ENCODE assay signal across 18 cellular contexts in the genomic region with DNA sequence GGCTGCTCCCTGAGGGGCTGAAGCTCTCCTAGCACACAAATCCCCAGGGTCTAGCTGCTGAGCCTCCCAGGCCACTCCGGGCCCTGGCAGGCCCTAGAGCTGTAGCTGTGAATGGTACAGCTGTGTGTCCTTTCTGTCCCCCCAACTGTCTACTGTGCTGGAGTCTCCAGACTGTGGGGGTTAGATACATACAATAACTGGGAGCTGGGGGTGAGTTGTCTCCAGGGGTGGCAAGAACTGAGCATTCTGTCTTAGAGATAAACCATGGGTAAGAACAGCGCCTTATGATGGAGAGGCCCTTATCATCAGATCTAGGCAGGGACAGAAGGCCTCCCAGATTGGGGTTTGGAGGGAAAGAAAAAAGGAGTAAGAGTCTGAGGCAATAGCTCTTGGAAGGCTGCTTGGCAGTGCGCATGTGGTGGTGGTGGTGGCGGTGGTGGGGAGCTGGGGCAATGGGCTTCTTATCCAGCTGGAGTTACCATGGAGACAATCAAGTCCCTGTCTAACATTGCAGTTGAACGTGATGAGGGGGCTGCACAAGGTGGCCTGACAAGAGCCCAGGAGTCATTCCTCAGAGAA. TPM values are rescaled to one million over a fixed set of nuclear protein-coding genes. Genes with fewer than 3 reads are reported as not detected.
A peak's percentile ranks its signal among the peaks of the same experiment; 100 is the strongest.
DNase-seq lines count a peak whose midpoint lies in the region; ATAC-seq, FAIRE-seq and TF ChIP-seq lines count a peak whose summit lies in the region.
"Had no signal": no experiment of that assay in that cellular context is flagged by ENCODE, and none has a peak within 500 bp of the region (broad histone marks: within the 10 kb centered on the region; RNA-seq: fewer than 3 reads in every experiment).

No MANE protein-coding gene starts in this region.

- H3K9ac ChIP-seq in K562 (ENCODE audit: insufficient read depth in 1 of 2, low read depth in 2 of 2, low read length in 2 of 2) = no peak overlapping the region
- no peak overlapping the region for H3K9ac ChIP-seq in neural progenitor cell

- peaks cover 6% of the 10 kb centered on the region for H3K9me1 ChIP-seq in K562 (ENCODE audit: control insufficient read depth, insufficient read depth, low read length)

- H2AFZ ChIP-seq in K562 (ENCODE audit: low read depth, low read length) (no peak overlapping the region), neural progenitor cell (replicated peaks) (no peak overlapping the region)

- H3K4me2 ChIP-seq in K562 (ENCODE audit: insufficient read depth, low read length) = no peak overlapping the region
- no peak overlapping the region for H3K4me2 ChIP-seq in neural progenitor cell

- POLR2A ChIA-PET in activated CD4-positive, alpha-beta T cell treated with anti-CD3 and anti-CD28 coated beads for 36 hours (lab: Charles Lee) = interaction anchor here (0.6 to 1.2 kb wide), 3 partner anchors 13 to 231 kb away, joined by 3 read pairs; no protein-coding TSS in a partner anchor
- POLR2A ChIA-PET in CD4-positive, alpha-beta T cell (lab: Charles Lee) = interaction anchor here (1.2 to 6.4 kb wide), 3 partner anchors 11 to 61 kb away, joined by 3 to 57 read pairs (median 9); partner anchors contain the start of gene RASSF1
- POLR2A ChIA-PET in K562 (lab: Yijun Ruan, JAX) = interaction anchor here (0.8 to 1.8 kb wide), 7 partner anchors 10 to 74 kb away, joined by 3 to 5 read pairs (median 4); no protein-coding TSS in a partner anchor

- H3K4me3 Mint-ChIP-seq in activated CD4-positive, alpha-beta T cell treated with anti-CD3 and anti-CD28 coated beads for 36 hours = no peak overlapping the region
- peak overlapping the region; percentile 37 for H3K4me3 Mint-ChIP-seq in CD4-positive, alpha-beta T cell
- peak overlapping the region; percentile 3 for H3K4me3 Mint-ChIP-seq in neural progenitor cell

- in situ Hi-C loops in K562 (cut with MboI) = no loop called here

- TF ChIP-seq RAD21 in K562 (CRISPR knock-in tag; conservative IDR thresholded peaks at IDR 0.05 in 1 of 2, IDR thresholded peaks at IDR 0.05 in 1 of 2) = no peak

- ATAC-seq in activated CD4-positive, alpha-beta T cell treated with anti-CD3 and anti-CD28 coated beads for 36 hours = no peak
- ATAC-seq in CD4-positive, alpha-beta T cell (ENCODE audit: poor library complexity) = no peak
- ATAC-seq in K562 = no peak

- DNase-seq in activated CD4-positive, alpha-beta T cell treated with anti-CD3 and anti-CD28 coated beads for 36 hours = no peak
- DNase-seq in activated CD4-positive, alpha-beta T cell treated with anti-CD3 and anti-CD28 coated beads for 4 hours = no peak
- no peak for DNase-seq in CD4-positive, alpha-beta T cell
- DNase-seq in K562 (ENCODE audit: extremely low read depth in 1 of 4, low spot score in 3 of 4) (no peak), neural progenitor cell (ENCODE audit: low spot score) (no peak), GF-D8 (lab: John Stamatoyannopoulos, UW) (no peak), DMS114 treated with DMSO at 0.1 percent for 48 hours (lab: John Stamatoyannopoulos, UW; ENCODE audit: unreplicated experiment) (no peak), HuH-7.5 (ENCODE audit: low spot score) (no peak)
- DNase-seq: C1 segment of cervical spinal cord, COR-L47, DMS153, GOT3, KBM-7, MV-4-11, NCI-H1417 treated with DMSO at 0.1 percent for 48 hours, NCI-H1930, NCI-H446, NCI-H69 had no signal

- no peaks in the 10 kb centered on the region for H3K9me3 Mint-ChIP-seq in activated CD4-positive, alpha-beta T cell treated with anti-CD3 and anti-CD28 coated beads for 36 hours (ENCODE audit: low read depth)
- H3K9me3 Mint-ChIP-seq in CD4-positive, alpha-beta T cell = no peaks in the 10 kb centered on the region
- no peaks in the 10 kb centered on the region for H3K9me3 Mint-ChIP-seq in neural progenitor cell

- H3K27ac ChIP-seq in CD4-positive, alpha-beta T cell (ENCODE audit: low read depth, low read length) = no peak overlapping the region
- H3K27ac ChIP-seq in K562 (ENCODE audit: extremely low read depth, low read depth, low read length) (no peak overlapping the region), neural progenitor cell (no peak overlapping the region)

- peaks cover 30 to 59% of the 10 kb centered on the region in 2 experiments; a peak in 4 of 5 replicates for H3K4me1 ChIP-seq in K562 (replicated peaks in 1 of 2; ENCODE audit: control insufficient read depth in 2 of 2, insufficient read depth in 2 of 2, low read length in 2 of 2)
- H3K4me1 ChIP-seq in neural progenitor cell = peaks cover 22% of the 10 kb centered on the region

- H3K36me3 ChIP-seq in K562 (ENCODE audit: control insufficient read depth, insufficient read depth, low read length) (peaks cover 46% of the 10 kb centered on the region; the same call in 2 of the 3 replicates), neural progenitor cell (no peaks in the 10 kb centered on the region)

- WGBS in K562 (ENCODE audit: insufficient coverage, low coverage, missing lambda C conversion rate) = 33% methylated on average over 5 of the region's 5 CpGs

- TF ChIP-seq EP300 in K562 (IDR thresholded peaks at IDR 0.05; ENCODE audit: low read length) = no peak

- TF ChIP-seq POLR2A in K562 (conservative IDR thresholded peaks at IDR 0.05) = no peak

- peaks cover 31% of the 10 kb centered on the region; the same call in 1 of the 2 replicates for H4K20me1 ChIP-seq in K562 (replicated peaks; ENCODE audit: control insufficient read depth, insufficient read depth, low read length)
- H4K20me1 ChIP-seq in neural progenitor cell (ENCODE audit: low read depth) = peaks cover 46% of the 10 kb centered on the region

- H3K9me3 ChIP-seq in CD4-positive, alpha-beta T cell (ENCODE audit: control insufficient read depth, low read length) = no peaks in the 10 kb centered on the region
- H3K9me3 ChIP-seq in K562 (replicated peaks; ENCODE audit: control insufficient read depth, insufficient read depth, low read depth, low read length) = no peaks in the 10 kb centered on the region
- no peaks in the 10 kb centered on the region for H3K9me3 ChIP-seq in neural progenitor cell (ENCODE audit: low read depth)

- peaks cover 33% of the 10 kb centered on the region for H3K36me3 Mint-ChIP-seq in activated CD4-positive, alpha-beta T cell treated with anti-CD3 and anti-CD28 coated beads for 36 hours (ENCODE audit: low read depth)
- peaks cover 67% of the 10 kb centered on the region for H3K36me3 Mint-ChIP-seq in CD4-positive, alpha-beta T cell (ENCODE audit: low read depth)
- peaks cover 10% of the 10 kb centered on the region for H3K36me3 Mint-ChIP-seq in neural progenitor cell

- no TSS peak for BruUV-seq in K562 (replicated peaks; lab: Mats Ljungman, UMichigan)

- intact Hi-C loops in activated CD4-positive, alpha-beta T cell treated with anti-CD3 and anti-CD28 coated beads for 36 hours (cut with DNase I, micrococcal nuclease) = loop anchor here (5.0 to 10.0 kb wide), 6 partner anchors 213 to 1703 kb away; partner anchors contain the start of genes CISH (in 2 of the 2), C3orf18 (in 1 of the 2), DCAF1 (in 1 of the 2) and DUSP7 (in 1 of the 2)
- intact Hi-C loops in CD4-positive, alpha-beta T cell (cut with DNase I, micrococcal nuclease) = loop anchor here in 1 of 2 experiments (5.0 kb wide), 2 partner anchors 1038 to 1148 kb away; partner anchors contain the start of genes DCAF1 and RBM15B
- intact Hi-C loops in K562 (cut with micrococcal nuclease) = no loop called here

- peaks cover 53% of the 10 kb centered on the region for H3K4me1 Mint-ChIP-seq in activated CD4-positive, alpha-beta T cell treated with anti-CD3 and anti-CD28 coated beads for 36 hours
- peaks cover 63% of the 10 kb centered on the region for H3K4me1 Mint-ChIP-seq in CD4-positive, alpha-beta T cell (ENCODE audit: low read depth)
- peaks cover 45% of the 10 kb centered on the region for H3K4me1 Mint-ChIP-seq in neural progenitor cell

- TF ChIP-seq CTCF in CD4-positive, alpha-beta T cell (IDR thresholded peaks at IDR 0.05) = no peak
- TF ChIP-seq CTCF in K562 (IDR thresholded peaks at IDR 0.05 in 2 of 3, conservative IDR thresholded peaks at IDR 0.05 in 1 of 3; ENCODE audit: insufficient read depth in 2 of 3, low read depth in 1 of 3, low read length in 3 of 3) (no peak), neural progenitor cell (IDR thresholded peaks at IDR 0.05) (no peak)

- H3K79me2 ChIP-seq in K562 (ENCODE audit: control insufficient read depth, insufficient read depth, low read length) (peaks cover 64% of the 10 kb centered on the region), neural progenitor cell (ENCODE audit: low read depth) (peaks cover 45% of the 10 kb centered on the region)

- H3K4me3 ChIP-seq in K562 (no peak overlapping the region), neural progenitor cell (no peak overlapping the region)

- H3K27ac Mint-ChIP-seq in activated CD4-positive, alpha-beta T cell treated with anti-CD3 and anti-CD28 coated beads for 36 hours = peak overlapping the region; percentile 25
- no peak overlapping the region for H3K27ac Mint-ChIP-seq in CD4-positive, alpha-beta T cell
- no peak overlapping the region for H3K27ac Mint-ChIP-seq in neural progenitor cell

- FAIRE-seq in K562 (lab: Jason Lieb, UNC) = no peak

- CTCF ChIA-PET in activated CD4-positive, alpha-beta T cell treated with anti-CD3 and anti-CD28 coated beads for 36 hours (lab: Charles Lee) = interaction anchor here (1.4 kb wide), 1 partner anchor 17 kb away, joined by 9 read pairs; no protein-coding TSS in a partner anchor
- CTCF ChIA-PET in CD4-positive, alpha-beta T cell (lab: Charles Lee) = no interaction called here
- CTCF ChIA-PET in K562 (lab: Yijun Ruan, JAX; ENCODE audit: low intra/inter-chr PET ratio) = no interaction called here

- H3K27me3 Mint-ChIP-seq in activated CD4-positive, alpha-beta T cell treated with anti-CD3 and anti-CD28 coated beads for 36 hours = no peaks in the 10 kb centered on the region
- H3K27me3 Mint-ChIP-seq in CD4-positive, alpha-beta T cell = no peaks in the 10 kb centered on the region
- peaks cover 14% of the 10 kb centered on the region for H3K27me3 Mint-ChIP-seq in neural progenitor cell (ENCODE audit: insufficient read depth, low read depth)

- peaks cover 7% of the 10 kb centered on the region for H3F3A ChIP-seq in neural progenitor cell (ENCODE audit: low read depth)

- no peaks in the 10 kb centered on the region for H3K27me3 ChIP-seq in CD4-positive, alpha-beta T cell (ENCODE audit: control insufficient read depth, insufficient read depth, low read length)
- H3K27me3 ChIP-seq in K562 (ENCODE audit: control insufficient read depth in 2 of 2, insufficient read depth in 2 of 2, low read length in 2 of 2) (no peaks in the 10 kb centered on the region), neural progenitor cell (no peaks in the 10 kb centered on the region)

RNA-seq across cellular contexts. Expression of gene CYB561D2, which starts 3.6 kb away (rescaled TPM):
- 10 to 100 TPM; 10.3 to 14.3 TPM for total RNA-seq in activated CD4-positive, alpha-beta T cell treated with anti-CD3 and anti-CD28 coated beads for 36 hours
- total RNA-seq in CD4-positive, alpha-beta T cell = 10 to 100 TPM; 19.8 TPM
- total RNA-seq in K562 (2011; cell fraction: chromatin; rRNA removed; ENCODE audit: low replicate concordance) = 5.4 and 28.5 TPM in 2 replicates
- total RNA-seq in K562 (2011; cell fraction: nucleolus; rRNA removed) = 35.3 and 36.0 TPM in 2 replicates
- 16.8 and 20.9 TPM in 2 replicates for total RNA-seq in K562 (2011; cell fraction: nucleoplasm; rRNA removed)
- total RNA-seq in K562 (2014; rRNA removed) (13.8 and 18.8 TPM in 2 replicates), K562 (2014; rRNA removed; fragmentation: Illumina TruSeq; extraction: Trizol) (5.1 and 8.9 TPM in 2 replicates), K562 (2015; rRNA removed; fragmentation: Illumina TruSeq; extraction: Trizol) (9.4 and 10.0 TPM in 2 replicates), K562 (2021) (13.6 and 15.1 TPM in 2 replicates), neural progenitor cell (ENCODE audit: low replicate concordance) (2.2 and 13.8 TPM in 2 replicates)
- polyA plus RNA-seq in K562 (2011; rRNA removed) (12.3 and 15.3 TPM in 2 replicates), K562 (2014; fragmentation: Illumina TruSeq; extraction: Trizol) (6.4 and 10.0 TPM in 2 replicates), K562 (2014; fragmentation: Nextera tagmentation; extraction: Ambion mirVana) (1 to 10 TPM; 4.2 to 9.1 TPM), K562 (2014; rRNA removed) (13.6 and 16.6 TPM in 2 replicates)
- 21.5 and 40.7 TPM in 2 replicates for polyA plus RNA-seq in K562 (2011; cell fraction: cytosol; rRNA removed)
- polyA plus RNA-seq in K562 (2011; cell fraction: nucleus; rRNA removed) = 15.0 and 24.7 TPM in 2 replicates
- polyA plus RNA-seq in K562 (2012) = 14.0 and 15.3 TPM in 2 replicates
- polyA minus RNA-seq in K562 (2011; rRNA and poly(A)+ RNA removed) = 4.6 and 8.9 TPM in 2 replicates
- polyA minus RNA-seq in K562 (2011; cell fraction: cytosol; rRNA and poly(A)+ RNA removed) = 6.6 and 8.0 TPM in 2 replicates
- 7.5 and 8.1 TPM in 2 replicates for polyA minus RNA-seq in K562 (2011; cell fraction: nucleus; rRNA and poly(A)+ RNA removed)

RNA-seq across cellular contexts. Expression of gene NPRL2, which starts 3.7 kb away (rescaled TPM):
- total RNA-seq in activated CD4-positive, alpha-beta T cell treated with anti-CD3 and anti-CD28 coated beads for 36 hours = 10 to 100 TPM; 42.5 to 43.0 TPM
- 10 to 100 TPM; 29.4 to 33.2 TPM for total RNA-seq in CD4-positive, alpha-beta T cell
- total RNA-seq in K562 (2011; cell fraction: chromatin; rRNA removed; ENCODE audit: low replicate concordance) = 31.9 and 82.5 TPM in 2 replicates
- total RNA-seq in K562 (2011; cell fraction: nucleolus; rRNA removed) = 54.7 and 55.0 TPM in 2 replicates
- 34.4 and 38.9 TPM in 2 replicates for total RNA-seq in K562 (2011; cell fraction: nucleoplasm; rRNA removed)
- total RNA-seq in K562 (2014; rRNA removed) (23.1 and 35.9 TPM in 2 replicates), K562 (2014; rRNA removed; fragmentation: Illumina TruSeq; extraction: Trizol) (14.9 and 17.4 TPM in 2 replicates), K562 (2015; rRNA removed; fragmentation: Illumina TruSeq; extraction: Trizol) (18.1 and 23.1 TPM in 2 replicates), K562 (2021) (17.6 and 25.4 TPM in 2 replicates), neural progenitor cell (ENCODE audit: low replicate concordance) (15.5 and 35.7 TPM in 2 replicates)
- polyA plus RNA-seq in K562 (2011; rRNA removed) (40.4 and 47.7 TPM in 2 replicates), K562 (2014; fragmentation: Illumina TruSeq; extraction: Trizol) (23.2 and 24.4 TPM in 2 replicates), K562 (2014; fragmentation: Nextera tagmentation; extraction: Ambion mirVana) (10 to 100 TPM; 27.5 to 40.4 TPM), K562 (2014; rRNA removed) (26.0 and 33.8 TPM in 2 replicates)
- 43.2 and 60.1 TPM in 2 replicates for polyA plus RNA-seq in K562 (2011; cell fraction: cytosol; rRNA removed)
- 134 and 144 TPM in 2 replicates for polyA plus RNA-seq in K562 (2011; cell fraction: nucleus; rRNA removed)
- polyA plus RNA-seq in K562 (2012) = 21.5 and 25.0 TPM in 2 replicates
- polyA minus RNA-seq in K562 (2011; rRNA and poly(A)+ RNA removed) = 26.6 and 39.0 TPM in 2 replicates
- polyA minus RNA-seq in K562 (2011; cell fraction: cytosol; rRNA and poly(A)+ RNA removed) = 14.7 and 14.8 TPM in 2 replicates
- polyA minus RNA-seq in K562 (2011; cell fraction: nucleus; rRNA and poly(A)+ RNA removed) = 22.8 and 39.8 TPM in 2 replicates

RNA-seq across cellular contexts. Expression of gene TMEM115, which starts 5.0 kb away (rescaled TPM):
- total RNA-seq in activated CD4-positive, alpha-beta T cell treated with anti-CD3 and anti-CD28 coated beads for 36 hours = 10 to 100 TPM; 13.1 to 16.1 TPM
- total RNA-seq in CD4-positive, alpha-beta T cell = 10 to 100 TPM; 19.0 to 19.9 TPM
- total RNA-seq in K562 (2011; cell fraction: chromatin; rRNA removed; ENCODE audit: low replicate concordance) = 7.7 and 30.8 TPM in 2 replicates
- total RNA-seq in K562 (2011; cell fraction: nucleolus; rRNA removed) = 50.7 and 57.4 TPM in 2 replicates
- 23.5 and 25.0 TPM in 2 replicates for total RNA-seq in K562 (2011; cell fraction: nucleoplasm; rRNA removed)
- total RNA-seq in K562 (2014; rRNA removed) (26.9 and 31.3 TPM in 2 replicates), K562 (2014; rRNA removed; fragmentation: Illumina TruSeq; extraction: Trizol) (4.0 and 5.9 TPM in 2 replicates), K562 (2015; rRNA removed; fragmentation: Illumina TruSeq; extraction: Trizol) (14.1 and 14.4 TPM in 2 replicates), K562 (2021) (22.5 and 24.8 TPM in 2 replicates), neural progenitor cell (ENCODE audit: low replicate concordance) (6.3 and 28.0 TPM in 2 replicates)
- polyA plus RNA-seq in K562 (2011; rRNA removed) (8.3 and 13.0 TPM in 2 replicates), K562 (2014; fragmentation: Illumina TruSeq; extraction: Trizol) (16.3 and 16.5 TPM in 2 replicates), K562 (2014; fragmentation: Nextera tagmentation; extraction: Ambion mirVana) (1 to 10 TPM; 1.6 to 2.7 TPM), K562 (2014; rRNA removed) (17.1 and 17.3 TPM in 2 replicates)
- polyA plus RNA-seq in K562 (2011; cell fraction: cytosol; rRNA removed) = 15.9 and 36.8 TPM in 2 replicates
- polyA plus RNA-seq in K562 (2011; cell fraction: nucleus; rRNA removed) = 16.0 and 23.4 TPM in 2 replicates
- 14.7 and 19.4 TPM in 2 replicates for polyA plus RNA-seq in K562 (2012)
- 5.6 and 7.9 TPM in 2 replicates for polyA minus RNA-seq in K562 (2011; rRNA and poly(A)+ RNA removed)
- 11.5 and 13.2 TPM in 2 replicates for polyA minus RNA-seq in K562 (2011; cell fraction: cytosol; rRNA and poly(A)+ RNA removed)
- 14.7 and 15.9 TPM in 2 replicates for polyA minus RNA-seq in K562 (2011; cell fraction: nucleus; rRNA and poly(A)+ RNA removed)

RNA-seq across cellular contexts. Expression of gene ZMYND10, which starts 8.7 kb away (rescaled TPM):
- 1 to 10 TPM; 1.0 to 1.3 TPM for total RNA-seq in activated CD4-positive, alpha-beta T cell treated with anti-CD3 and anti-CD28 coated beads for 36 hours
- 1 to 10 TPM; 1.7 to 1.8 TPM for total RNA-seq in CD4-positive, alpha-beta T cell
- 4.5 and 12.0 TPM in 2 replicates for total RNA-seq in K562 (2011; cell fraction: chromatin; rRNA removed; ENCODE audit: low replicate concordance)
- 9.2 and 9.7 TPM in 2 replicates for total RNA-seq in K562 (2011; cell fraction: nucleolus; rRNA removed)
- total RNA-seq in K562 (2011; cell fraction: nucleoplasm; rRNA removed) = 4.2 and 5.0 TPM in 2 replicates
- total RNA-seq in K562 (2014; rRNA removed) = 2.7 and 2.8 TPM in 2 replicates
- total RNA-seq in K562 (2014; rRNA removed; fragmentation: Illumina TruSeq; extraction: Trizol) = 0.35 and 0.51 TPM in 2 replicates
- total RNA-seq in K562 (2015; rRNA removed; fragmentation: Illumina TruSeq; extraction: Trizol) = 0.36 and 0.60 TPM in 2 replicates
- 1.1 and 1.3 TPM in 2 replicates for total RNA-seq in K562 (2021)
- polyA plus RNA-seq in K562 (2011; rRNA removed) = 0.93 and 2.8 TPM in 2 replicates
- 1.1 and 1.7 TPM in 2 replicates for polyA plus RNA-seq in K562 (2011; cell fraction: cytosol; rRNA removed)
- 9.1 and 11.3 TPM in 2 replicates for polyA plus RNA-seq in K562 (2011; cell fraction: nucleus; rRNA removed)
- polyA plus RNA-seq in K562 (2012) = 0.99 and 1.8 TPM in 2 replicates
- 0.46 and 0.70 TPM in 2 replicates for polyA plus RNA-seq in K562 (2014; fragmentation: Illumina TruSeq; extraction: Trizol)
- polyA plus RNA-seq in K562 (2014; fragmentation: Nextera tagmentation; extraction: Ambion mirVana) = under 1 TPM; 0.20 to 0.29 TPM
- polyA plus RNA-seq in K562 (2014; rRNA removed) = 0.88 TPM in 2 replicates
- polyA minus RNA-seq in K562 (2011; rRNA and poly(A)+ RNA removed) = 0.30 and 0.35 TPM in 2 replicates
- not detected in 2 replicates for polyA minus RNA-seq in K562 (2011; cell fraction: cytosol; rRNA and poly(A)+ RNA removed)
- polyA minus RNA-seq in K562 (2011; cell fraction: nucleus; rRNA and poly(A)+ RNA removed) = 1.5 and 3.0 TPM in 2 replicates
- total RNA-seq in neural progenitor cell (ENCODE audit: low replicate concordance) = 0.37 and 1.7 TPM in 2 replicates

RNA-seq across cellular contexts. Expression of gene RASSF1, which starts 13.6 kb away (rescaled TPM):
- total RNA-seq in activated CD4-positive, alpha-beta T cell treated with anti-CD3 and anti-CD28 coated beads for 36 hours = 10 to 100 TPM; 30.8 to 50.7 TPM
- total RNA-seq in CD4-positive, alpha-beta T cell = 10 to 100 TPM; 68.0 to 71.2 TPM
- total RNA-seq in K562 (2011; cell fraction: chromatin; rRNA removed; ENCODE audit: low replicate concordance) = 39.9 and 84.0 TPM in 2 replicates
- total RNA-seq in K562 (2011; cell fraction: nucleolus; rRNA removed) = 79.0 and 79.5 TPM in 2 replicates
- total RNA-seq in K562 (2011; cell fraction: nucleoplasm; rRNA removed) = 56.5 and 60.1 TPM in 2 replicates
- 38.6 and 51.1 TPM in 2 replicates for total RNA-seq in K562 (2014; rRNA removed)
- 14.5 and 15.3 TPM in 2 replicates for total RNA-seq in K562 (2014; rRNA removed; fragmentation: Illumina TruSeq; extraction: Trizol)
- 22.1 and 24.6 TPM in 2 replicates for total RNA-seq in K562 (2015; rRNA removed; fragmentation: Illumina TruSeq; extraction: Trizol)
- total RNA-seq in K562 (2021) = 32.5 and 32.9 TPM in 2 replicates
- polyA plus RNA-seq in K562 (2011; rRNA removed) = 57.1 and 75.8 TPM in 2 replicates
- polyA plus RNA-seq in K562 (2011; cell fraction: cytosol; rRNA removed) = 67.7 and 69.8 TPM in 2 replicates
- 96.6 and 97.5 TPM in 2 replicates for polyA plus RNA-seq in K562 (2011; cell fraction: nucleus; rRNA removed)
- 31.0 and 45.4 TPM in 2 replicates for polyA plus RNA-seq in K562 (2012)
- polyA plus RNA-seq in K562 (2014; fragmentation: Illumina TruSeq; extraction: Trizol) = 22.8 and 27.7 TPM in 2 replicates
- 1 to 10 TPM; 3.6 to 7.0 TPM for polyA plus RNA-seq in K562 (2014; fragmentation: Nextera tagmentation; extraction: Ambion mirVana)
- 50.8 and 56.8 TPM in 2 replicates for polyA plus RNA-seq in K562 (2014; rRNA removed)
- 15.3 and 20.9 TPM in 2 replicates for polyA minus RNA-seq in K562 (2011; rRNA and poly(A)+ RNA removed)
- 18.1 and 21.2 TPM in 2 replicates for polyA minus RNA-seq in K562 (2011; cell fraction: cytosol; rRNA and poly(A)+ RNA removed)
- polyA minus RNA-seq in K562 (2011; cell fraction: nucleus; rRNA and poly(A)+ RNA removed) = 22.6 and 30.2 TPM in 2 replicates
- 13.7 and 19.5 TPM in 2 replicates for total RNA-seq in neural progenitor cell (ENCODE audit: low replicate concordance)
